Comparison of ENCODE assay signal across 1 cellular context in genomic region chr10:95196053-95196452, GRCh38.
TF ChIP-seq lines count a peak whose summit lies in the region.

No MANE protein-coding gene starts in this region.

TF ChIP-seq in H1, 55 proteins besides CTCF, POLR2A, EP300 and RAD21:
- TF ChIP-seq PHF8 (conservative IDR thresholded peaks at IDR 0.05; ENCODE audit: low read depth, low read length) (no peak), YY1 (IDR thresholded peaks at IDR 0.05; ENCODE audit: low read depth, low read length) (0 out of 2 replicates have a peak, but pooled peaks have one; percentile 33), TAF1 (IDR thresholded peaks at IDR 0.05; ENCODE audit: low read depth, low read length) (no peak), EGR1 (IDR thresholded peaks at IDR 0.05; ENCODE audit: borderline replicate concordance, low read depth, low read length) (no peak), TAF7 (optimal IDR thresholded peaks at IDR 0.05; ENCODE audit: borderline replicate concordance, low read depth, low read length) (peak; percentile 36), POLR2AphosphoS5 (IDR thresholded peaks at IDR 0.05; ENCODE audit: low read depth, low read length) (no peak), SP2 (IDR thresholded peaks at IDR 0.05; ENCODE audit: low read length) (no peak), SP1 (IDR thresholded peaks at IDR 0.05; ENCODE audit: low read depth, low read length) (0 out of 2 replicates have a peak, but pooled peaks have one; percentile 22), TEAD4 (IDR thresholded peaks at IDR 0.05; ENCODE audit: low read depth, low read length) (peak; percentile 61), MAX (IDR thresholded peaks at IDR 0.05) (peak; percentile 70), POU5F1 (IDR thresholded peaks at IDR 0.05; ENCODE audit: low read depth, low read length) (no peak), E2F6 (IDR thresholded peaks at IDR 0.05) (peak; percentile 58; the same call in 1 of the 2 replicates), TCF12 (IDR thresholded peaks at IDR 0.05; ENCODE audit: low read depth, low read length) (peak; percentile 84), HDAC2 (IDR thresholded peaks at IDR 0.05; ENCODE audit: borderline replicate concordance in 1 of 2, low read depth in 2 of 2, low read length in 2 of 2) (peak in 1 of 2 experiments; percentile 84; a peak in 1 of 4 replicates), SIRT6 (IDR thresholded peaks at IDR 0.05; ENCODE audit: low read length) (no peak)
